Comparison of ENCODE assay signal across 12 cellular contexts in genomic region chr2:58466803-58467202, GRCh38.
DNase-seq lines count a peak whose midpoint lies in the region; ATAC-seq and TF ChIP-seq lines count a peak whose summit lies in the region.
"Had no signal": no experiment of that assay in that cellular context is flagged by ENCODE, and none has a peak within 500 bp of the region (broad histone marks: within the 10 kb centered on the region; RNA-seq: fewer than 3 reads in every experiment).

No MANE protein-coding gene starts in this region.

- no peaks in the 10 kb centered on the region for H3K36me3 ChIP-seq in OCI-LY7 (ENCODE audit: insufficient read depth, low read length)

- H3K4me3 ChIP-seq in OCI-LY7 (ENCODE audit: low read depth, low read length, poor library complexity, severe bottlenecking): no peak overlapping the region
- H3K4me3 ChIP-seq: GM23338 had no signal

- H3K4me2 ChIP-seq in OCI-LY7 (ENCODE audit: low read length): no peak overlapping the region
- H3K4me2 ChIP-seq: GM23338 had no signal

- POLR2A ChIA-PET in OCI-LY7 (lab: Charles Lee): interaction anchor here (0.6 to 1.6 kb wide), 4 partner anchors 14 to 558 kb away, joined by 3 read pairs; no protein-coding TSS in a partner anchor

- no peaks in the 10 kb centered on the region for H3K27me3 Mint-ChIP-seq in effector memory CD8-positive, alpha-beta T cell
- H3K27me3 Mint-ChIP-seq: activated naive CD8-positive, alpha-beta T cell had no signal

- H2AFZ ChIP-seq in OCI-LY7 (ENCODE audit: low read length): no peak overlapping the region
- H2AFZ ChIP-seq: GM23338 had no signal

- no peaks in the 10 kb centered on the region for H3K79me2 ChIP-seq in OCI-LY7 (ENCODE audit: insufficient read depth, low read depth, low read length)

- H3K4me1 ChIP-seq in OCI-LY7 (ENCODE audit: insufficient read depth, low read length, poor library complexity, severe bottlenecking): no peaks in the 10 kb centered on the region

- intact Hi-C loops in OCI-LY7 (cut with micrococcal nuclease; ENCODE audit: unreplicated experiment): no loop called here

- no peak overlapping the region for H3K4me3 Mint-ChIP-seq in effector memory CD8-positive, alpha-beta T cell
- H3K4me3 Mint-ChIP-seq: activated naive CD8-positive, alpha-beta T cell; GM23338 had no signal

- H3K27ac Mint-ChIP-seq in effector memory CD8-positive, alpha-beta T cell: no peak overlapping the region
- H3K27ac Mint-ChIP-seq: activated naive CD8-positive, alpha-beta T cell; GM23338 had no signal

- TF ChIP-seq POLR2A in GM18505 (IDR thresholded peaks at IDR 0.05; ENCODE audit: borderline replicate concordance, extremely low read depth, insufficient read depth, insufficient read length): no peak

- no peaks in the 10 kb centered on the region for H3K9me3 ChIP-seq in OCI-LY7 (ENCODE audit: low read length)

- CTCF ChIA-PET in OCI-LY7 (lab: Charles Lee; ENCODE audit: unreplicated experiment): no interaction called here

- no peak overlapping the region for H3K27ac ChIP-seq in OCI-LY7 (ENCODE audit: low read depth, low read length, poor library complexity, severe bottlenecking)
- H3K27ac ChIP-seq: C4-2B had no signal

- no TSS peak for BruUV-seq in OCI-LY7 (replicated peaks; lab: Mats Ljungman, UMichigan)

- no peaks in the 10 kb centered on the region for H4K20me1 ChIP-seq in OCI-LY7 (ENCODE audit: insufficient read depth, low read length)

- no peak for TF ChIP-seq CTCF in GM20000 (IDR thresholded peaks at IDR 0.05; ENCODE audit: extremely low read depth, missing control alignments)
- no peak for TF ChIP-seq CTCF in OCI-LY7 (conservative IDR thresholded peaks at IDR 0.05; ENCODE audit: low read length)

- DNase-seq in GM20000 (ENCODE audit: low spot score) (peak; percentile 19), NCI-H774 (lab: John Stamatoyannopoulos, UW) (peak; percentile 9), iPS-NIHi11 (ENCODE audit: low spot score) (no peak), COR-L47 (lab: John Stamatoyannopoulos, UW) (no peak), OCI-LY7 (ENCODE audit: low spot score) (no peak)
- DNase-seq in effector memory CD8-positive, alpha-beta T cell: no peak
- DNase-seq: NCI-H1436 had no signal

- no peaks in the 10 kb centered on the region for H3K9me2 ChIP-seq in OCI-LY7 (ENCODE audit: insufficient read depth, low read length)

- ATAC-seq in GM18505 (IDR thresholded peaks at IDR 0.05; ENCODE audit: unreplicated experiment) (peak; percentile 73), HG03103 (IDR thresholded peaks at IDR 0.05; ENCODE audit: low read depth, unreplicated experiment) (peak; percentile 65)
- no peak for ATAC-seq in effector memory CD8-positive, alpha-beta T cell (replicated peaks)
- ATAC-seq: GM23338 had no signal

- no peaks in the 10 kb centered on the region for H3K9me3 Mint-ChIP-seq in effector memory CD8-positive, alpha-beta T cell
- H3K9me3 Mint-ChIP-seq: GM23338 had no signal

- no peaks in the 10 kb centered on the region for H3K4me1 Mint-ChIP-seq in effector memory CD8-positive, alpha-beta T cell (ENCODE audit: low read depth in 2 of 2)
- H3K4me1 Mint-ChIP-seq: GM23338 had no signal

- peaks cover 3% of the 10 kb centered on the region for H3K36me3 Mint-ChIP-seq in effector memory CD8-positive, alpha-beta T cell (ENCODE audit: insufficient read depth)
- H3K36me3 Mint-ChIP-seq: activated naive CD8-positive, alpha-beta T cell had no signal

Comparison
In these comparisons a context has a peak if more than half of its experiments do, and no peak if none do; other contexts are left out.
1. DNase-seq: peak in GM20000 (single experiment) and NCI-H774 (single experiment); none in effector memory CD8-positive, alpha-beta T cell (0 of 3), iPS-NIHi11 (single experiment), COR-L47 (single experiment) and OCI-LY7 (single experiment).